13 cellular contexts compared by ENCODE assay signal in genomic region chr4:29423836-29424721, GRCh38.
A peak's percentile ranks its signal among the peaks of the same experiment; 100 is the strongest.
DNase-seq lines count a peak whose midpoint lies in the region; ATAC-seq, FAIRE-seq and TF ChIP-seq lines count a peak whose summit lies in the region.
"Had no signal": no experiment of that assay in that cellular context is flagged by ENCODE, and none has a peak within 500 bp of the region (broad histone marks: within the 10 kb centered on the region; RNA-seq: fewer than 3 reads in every experiment).

No MANE protein-coding gene starts in this region.

- no peak for ATAC-seq in HG03342 (IDR thresholded peaks at IDR 0.05; ENCODE audit: unreplicated experiment)
- ATAC-seq in stimulated activated naive B cell treated with anti-CD40 and anti-IgM and Interleukin-4, amounts not matched to agents 10 μg/mL and 1 μg/mL and 100 μg/mL, for 72 hours (replicated peaks), result no peak
- ATAC-seq in activated CD8-positive, alpha-beta T cell treated with anti-CD3 and anti-CD28 coated beads, Interleukin-2, amount 10 ng/mL, durations not matched to agents 7 days and 5 days, result no peak
- ATAC-seq: upper lobe of right lung had no signal

- POLR2A ChIA-PET in activated CD8-positive, alpha-beta T cell treated with anti-CD3 and anti-CD28 coated beads, Interleukin-2, amount 10 ng/mL, durations not matched to agents 7 days and 5 days (lab: Charles Lee), result no interaction called here

- no peaks in the 10 kb centered on the region for H3K36me3 ChIP-seq in astrocyte (ENCODE audit: insufficient read depth, low read length)
- H3K36me3 ChIP-seq: upper lobe of right lung had no signal

- no peaks in the 10 kb centered on the region for H4K20me1 ChIP-seq in astrocyte (ENCODE audit: insufficient read depth, low read length)

- peak overlapping the region; percentile 71 for H3K27ac ChIP-seq in astrocyte (ENCODE audit: low read depth, low read length)
- H3K27ac ChIP-seq: upper lobe of right lung had no signal

- H3K4me2 ChIP-seq in astrocyte (ENCODE audit: low read length), result peak overlapping the region; percentile 71

- H3K79me2 ChIP-seq in astrocyte (ENCODE audit: insufficient read depth, low read length), result no peaks in the 10 kb centered on the region

- peaks cover 7% of the 10 kb centered on the region for H3K4me1 Mint-ChIP-seq in astrocyte (ENCODE audit: low read depth, unreplicated experiment)
- H3K4me1 Mint-ChIP-seq in stimulated activated naive B cell treated with anti-CD40 and anti-IgM and Interleukin-4, amounts not matched to agents 10 μg/mL and 1 μg/mL and 100 μg/mL, for 72 hours, result no peaks in the 10 kb centered on the region
- H3K4me1 Mint-ChIP-seq in activated CD8-positive, alpha-beta T cell treated with anti-CD3 and anti-CD28 coated beads, Interleukin-2, amount 10 ng/mL, durations not matched to agents 7 days and 5 days (ENCODE audit: low read depth), result no peaks in the 10 kb centered on the region
- H3K4me1 Mint-ChIP-seq: immature natural killer cell had no signal

- peak overlapping the region; percentile 68 for H2AFZ ChIP-seq in astrocyte (ENCODE audit: low read depth, low read length)

- no peak overlapping the region for H3K4me3 ChIP-seq in astrocyte (ENCODE audit: insufficient read depth, low read depth, low read length)
- H3K4me3 ChIP-seq: upper lobe of right lung had no signal

- no peak overlapping the region for H3K4me3 Mint-ChIP-seq in astrocyte (ENCODE audit: unreplicated experiment)
- no peak overlapping the region for H3K4me3 Mint-ChIP-seq in stimulated activated naive B cell treated with anti-CD40 and anti-IgM and Interleukin-4, amounts not matched to agents 10 μg/mL and 1 μg/mL and 100 μg/mL, for 72 hours
- no peak overlapping the region for H3K4me3 Mint-ChIP-seq in activated CD8-positive, alpha-beta T cell treated with anti-CD3 and anti-CD28 coated beads, Interleukin-2, amount 10 ng/mL, durations not matched to agents 7 days and 5 days
- H3K4me3 Mint-ChIP-seq: immature natural killer cell had no signal

- DNase-seq in ACHN (peak; percentile 66), HT1080 (ENCODE audit: low read depth) (peak; percentile 84), astrocyte (ENCODE audit: low read depth) (peak; percentile 78), islet precursor cell (peak; percentile 67)
- DNase-seq in stimulated activated naive B cell treated with anti-CD40 and anti-IgM and Interleukin-4, amounts not matched to agents 10 μg/mL and 1 μg/mL and 100 μg/mL, for 72 hours, result no peak
- DNase-seq in activated CD8-positive, alpha-beta T cell treated with anti-CD3 and anti-CD28 coated beads, Interleukin-2, amount 10 ng/mL, durations not matched to agents 7 days and 5 days, result no peak
- DNase-seq in activated CD8-positive, alpha-beta memory T cell treated with anti-CD3 and anti-CD28 coated beads, Interleukin-2, amount 50 U/mL, for 48 hours, result no peak
- DNase-seq: activated gamma-delta T cell; effector CD4-positive, alpha-beta T cell; immature natural killer cell; NCI-H1048; upper lobe of right lung had no signal

- FAIRE-seq in astrocyte (lab: Jason Lieb, UNC), result peak; percentile 67

- H3K36me3 Mint-ChIP-seq in astrocyte (ENCODE audit: low read depth, unreplicated experiment), result no peaks in the 10 kb centered on the region
- H3K36me3 Mint-ChIP-seq in stimulated activated naive B cell treated with anti-CD40 and anti-IgM and Interleukin-4, amounts not matched to agents 10 μg/mL and 1 μg/mL and 100 μg/mL, for 72 hours, result no peaks in the 10 kb centered on the region
- H3K36me3 Mint-ChIP-seq in activated CD8-positive, alpha-beta T cell treated with anti-CD3 and anti-CD28 coated beads, Interleukin-2, amount 10 ng/mL, durations not matched to agents 7 days and 5 days (ENCODE audit: low read depth), result no peaks in the 10 kb centered on the region

- H3K4me1 ChIP-seq in astrocyte (ENCODE audit: insufficient read depth, low read length), result peaks cover 10% of the 10 kb centered on the region
- H3K4me1 ChIP-seq: upper lobe of right lung had no signal

- peak overlapping the region; percentile 83 for H3K27ac Mint-ChIP-seq in astrocyte (ENCODE audit: unreplicated experiment)
- no peak overlapping the region for H3K27ac Mint-ChIP-seq in stimulated activated naive B cell treated with anti-CD40 and anti-IgM and Interleukin-4, amounts not matched to agents 10 μg/mL and 1 μg/mL and 100 μg/mL, for 72 hours
- H3K27ac Mint-ChIP-seq in activated CD8-positive, alpha-beta T cell treated with anti-CD3 and anti-CD28 coated beads, Interleukin-2, amount 10 ng/mL, durations not matched to agents 7 days and 5 days, result no peak overlapping the region
- H3K27ac Mint-ChIP-seq: immature natural killer cell had no signal

- H3K9ac ChIP-seq in astrocyte (ENCODE audit: low read length), result peak overlapping the region; percentile 62

- no peaks in the 10 kb centered on the region for H3K9me3 Mint-ChIP-seq in astrocyte (ENCODE audit: unreplicated experiment)
- H3K9me3 Mint-ChIP-seq in stimulated activated naive B cell treated with anti-CD40 and anti-IgM and Interleukin-4, amounts not matched to agents 10 μg/mL and 1 μg/mL and 100 μg/mL, for 72 hours, result peaks cover 0 to 1% of the 10 kb centered on the region in 2 donors
- H3K9me3 Mint-ChIP-seq in activated CD8-positive, alpha-beta T cell treated with anti-CD3 and anti-CD28 coated beads, Interleukin-2, amount 10 ng/mL, durations not matched to agents 7 days and 5 days (ENCODE audit: insufficient read depth), result peaks cover 14% of the 10 kb centered on the region

- in situ Hi-C loops in ACHN (cut with HindIII; ENCODE audit: low pct_ligation_motif_present, low pct_unique_long_range_greater_than_20kb, low sequenced_read_pairs), result no loop called here

- no peaks in the 10 kb centered on the region for H3K27me3 Mint-ChIP-seq in astrocyte (ENCODE audit: low read depth, unreplicated experiment)
- no peaks in the 10 kb centered on the region for H3K27me3 Mint-ChIP-seq in stimulated activated naive B cell treated with anti-CD40 and anti-IgM and Interleukin-4, amounts not matched to agents 10 μg/mL and 1 μg/mL and 100 μg/mL, for 72 hours
- H3K27me3 Mint-ChIP-seq in activated CD8-positive, alpha-beta T cell treated with anti-CD3 and anti-CD28 coated beads, Interleukin-2, amount 10 ng/mL, durations not matched to agents 7 days and 5 days (ENCODE audit: low read depth), result no peaks in the 10 kb centered on the region

- H3K27me3 ChIP-seq in astrocyte (ENCODE audit: insufficient read depth, low read length), result no peaks in the 10 kb centered on the region
- H3K27me3 ChIP-seq: upper lobe of right lung had no signal

- H3K9me3 ChIP-seq in astrocyte (ENCODE audit: insufficient read depth, low read depth, low read length), result no peaks in the 10 kb centered on the region
- H3K9me3 ChIP-seq: upper lobe of right lung had no signal

- CTCF ChIA-PET in activated CD8-positive, alpha-beta T cell treated with anti-CD3 and anti-CD28 coated beads, Interleukin-2, amount 10 ng/mL, durations not matched to agents 7 days and 5 days (lab: Charles Lee), result no interaction called here

- no peak for TF ChIP-seq CTCF in astrocyte (IDR thresholded peaks at IDR 0.05; ENCODE audit: insufficient read depth, low read depth, low read length)

Comparison
In these comparisons a context has a peak if more than half of its experiments do, and no peak if none do; other contexts are left out.
1. DNase-seq: peak in ACHN (single experiment), HT1080 (single experiment), astrocyte (single experiment) and islet precursor cell (single experiment); none in stimulated activated naive B cell treated with anti-CD40 and anti-IgM and Interleukin-4, amounts not matched to agents 10 μg/mL and 1 μg/mL and 100 μg/mL, for 72 hours (single experiment), activated CD8-positive, alpha-beta T cell treated with anti-CD3 and anti-CD28 coated beads, Interleukin-2, amount 10 ng/mL, durations not matched to agents 7 days and 5 days (single experiment) and activated CD8-positive, alpha-beta memory T cell treated with anti-CD3 and anti-CD28 coated beads, Interleukin-2, amount 50 U/mL, for 48 hours (single experiment).